8 cellular contexts compared by ENCODE assay signal in the genomic region with DNA sequence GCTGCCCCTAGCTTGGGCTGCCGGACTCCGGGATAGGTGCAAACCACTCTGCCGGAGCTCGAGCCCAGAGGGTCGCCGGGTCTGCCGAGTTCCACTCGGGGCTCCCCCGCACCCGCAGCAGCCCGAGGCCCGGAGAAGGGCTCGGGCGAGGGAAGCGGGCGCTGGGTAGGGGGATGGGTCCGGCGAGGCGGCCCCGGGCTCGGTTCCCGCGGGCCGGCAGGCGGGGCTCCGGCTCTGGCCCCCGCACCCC. TPM values are rescaled to one million over a fixed set of nuclear protein-coding genes. Genes with fewer than 3 reads are reported as not detected.
DNase-seq lines count a peak whose midpoint lies in the region; ATAC-seq and TF ChIP-seq lines count a peak whose summit lies in the region.

No MANE protein-coding gene starts in this region.

- H3K27me3 ChIP-seq in BJ (ENCODE audit: control insufficient read depth, insufficient read depth, low read length) (no peaks in the 10 kb centered on the region), testis (no peaks in the 10 kb centered on the region)

- no peak for TF ChIP-seq POLR2A in testis (IDR thresholded peaks at IDR 0.05)

- WGBS in testis, 2 donors = 0% methylated on average over 13 of the region's 27 CpGs; no CpG with 5 or more reads in 1 of the 2 donors

- TF ChIP-seq CTCF in BJ (IDR thresholded peaks at IDR 0.05; ENCODE audit: insufficient read depth, low read depth, low read length) = no peak
- no peak for TF ChIP-seq CTCF in testis (IDR thresholded peaks at IDR 0.05)

- POLR2A ChIA-PET in BJ (lab: Charles Lee) = no interaction called here

- no peaks in the 10 kb centered on the region for H3K9me3 ChIP-seq in testis

- in situ Hi-C loops in KBM-7 (cut with MboI; ENCODE audit: low pct_unique_long_range_greater_than_20kb, low sequenced_read_pairs) = no loop called here

- H3K4me1 Mint-ChIP-seq in activated naive CD8-positive, alpha-beta T cell treated with anti-CD3 and anti-CD28 coated beads, Interleukin-2, amount 50 U/mL, for 24 hours = peaks cover 33% of the 10 kb centered on the region

- peak overlapping the region; percentile 93 for H3K4me3 Mint-ChIP-seq in activated naive CD8-positive, alpha-beta T cell treated with anti-CD3 and anti-CD28 coated beads, Interleukin-2, amount 50 U/mL, for 24 hours

- H3K4me3 ChIP-seq in BJ (ENCODE audit: low read depth, low read length) (peak overlapping the region; percentile 79), testis (peak overlapping the region; percentile 92 to 96)

- peaks cover under 1% of the 10 kb centered on the region for H3K9me3 Mint-ChIP-seq in activated naive CD8-positive, alpha-beta T cell treated with anti-CD3 and anti-CD28 coated beads, Interleukin-2, amount 50 U/mL, for 24 hours

- peak overlapping the region; percentile 99 for H3K27ac ChIP-seq in testis

- H3K36me3 Mint-ChIP-seq in activated naive CD8-positive, alpha-beta T cell treated with anti-CD3 and anti-CD28 coated beads, Interleukin-2, amount 50 U/mL, for 24 hours (ENCODE audit: low read depth) = peaks cover 11% of the 10 kb centered on the region

- H3K36me3 ChIP-seq in BJ (ENCODE audit: control insufficient read depth, insufficient read depth, low read length) (0 out of 2 replicates have a peak, but pooled peaks cover under 1% of the 10 kb centered on the region), testis (ENCODE audit: low read depth, missing control alignments) (no peaks in the 10 kb centered on the region)

- DNase-seq in BJ (ENCODE audit: low read depth) (no peak), left kidney (ENCODE audit: low read depth, low spot score) (peak; percentile 71), testis (no peak), NCI-H1694 treated with DMSO at 0.1 percent for 48 hours (lab: John Stamatoyannopoulos, UW) (no peak), KBM-7 (no peak)
- DNase-seq in activated naive CD8-positive, alpha-beta T cell treated with anti-CD3 and anti-CD28 coated beads, Interleukin-2, amount 50 U/mL, for 24 hours = no peak

- H3K4me1 ChIP-seq in testis = peaks cover 13% of the 10 kb centered on the region

- peak overlapping the region; percentile 89 for H3K27ac Mint-ChIP-seq in activated naive CD8-positive, alpha-beta T cell treated with anti-CD3 and anti-CD28 coated beads, Interleukin-2, amount 50 U/mL, for 24 hours

- H3K27me3 Mint-ChIP-seq in activated naive CD8-positive, alpha-beta T cell treated with anti-CD3 and anti-CD28 coated beads, Interleukin-2, amount 50 U/mL, for 24 hours = peaks cover 21% of the 10 kb centered on the region

- intact Hi-C loops in testis (cut with DNase I; ENCODE audit: low total_unique reads) = no loop called here

- CTCF ChIA-PET in BJ (lab: Yijun Ruan, JAX) = no interaction called here

- ATAC-seq in GM19372 (IDR thresholded peaks at IDR 0.05; ENCODE audit: low read depth, unreplicated experiment) (peak; percentile 27), HG03342 (IDR thresholded peaks at IDR 0.05; ENCODE audit: unreplicated experiment) (peak; percentile 27)
- ATAC-seq in activated naive CD8-positive, alpha-beta T cell treated with anti-CD3 and anti-CD28 coated beads, Interleukin-2, amount 50 U/mL, for 24 hours = peak; percentile 21

RNA-seq across cellular contexts. Expression of gene RICTOR, which starts 0.5 kb away (rescaled TPM):
- 6.3 and 11.9 TPM in 2 replicates for polyA plus RNA-seq in BJ (2011; rRNA removed)
- 23.0 and 23.5 TPM in 2 replicates for polyA minus RNA-seq in BJ (2011; rRNA and poly(A)+ RNA removed)
- 10 to 100 TPM; 57.7 to 61.8 TPM for total RNA-seq in testis
- 14.4 TPM for polyA plus RNA-seq in testis (ENCODE audit: insufficient read depth, low read depth, low replicate concordance)
